In the genomic region with DNA sequence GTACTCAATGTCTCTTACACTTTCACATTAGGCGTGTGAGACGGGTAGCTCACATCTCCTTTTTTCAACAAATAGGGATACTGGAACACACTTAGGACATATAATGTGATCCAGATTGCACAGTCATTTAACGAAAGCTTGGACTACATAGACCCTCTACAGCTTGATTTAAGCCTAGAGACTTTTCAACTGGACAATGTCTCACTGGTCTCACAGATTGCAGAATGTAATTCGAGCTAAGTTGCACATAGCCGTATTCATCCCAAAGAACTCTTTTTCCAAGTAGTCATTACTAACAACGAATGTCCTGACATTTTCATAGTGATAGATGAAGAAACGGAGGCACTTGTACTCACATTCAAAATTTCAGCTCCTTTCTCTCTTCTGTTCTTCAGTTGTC, we compare ENCODE assay signal across 15 cellular contexts.
"Had no signal": no experiment of that assay in that cellular context is flagged by ENCODE, and none has a peak within 500 bp of the region (broad histone marks: within the 10 kb centered on the region; RNA-seq: fewer than 3 reads in every experiment).

No MANE protein-coding gene starts in this region.

- ATAC-seq: activated T-cell treated with anti-CD3 and anti-CD28 coated beads, Interleukin-2, amount 50 U/mL, for 72 hours had no signal

- H3K4me3 ChIP-seq: ascending aorta, colonic mucosa, hepatocyte, left ventricle myocardium inferior, ovary, tibial nerve had no signal

- H3K27me3 ChIP-seq: ascending aorta, colonic mucosa, hepatocyte, ovary, tibial nerve had no signal

- H3K36me3 ChIP-seq: ascending aorta, colonic mucosa, left ventricle myocardium inferior, ovary, tibial nerve had no signal

- H3K4me1 Mint-ChIP-seq: memory B cell had no signal

- H3K9me3 Mint-ChIP-seq: activated CD4-positive, alpha-beta memory T cell treated with anti-CD3 and anti-CD28 coated beads for 36 hours; activated T-cell treated with anti-CD3 and anti-CD28 coated beads, Interleukin-2, amount 50 U/mL, for 72 hours; memory B cell; T-helper 2 cell treated with Interferon-gamma antibody and Interleukin-4, amounts not matched to agents 5 μg/mL and 100 μg/mL, for 36 hours had no signal

- H3K4me3 Mint-ChIP-seq: activated CD4-positive, alpha-beta memory T cell treated with anti-CD3 and anti-CD28 coated beads for 36 hours; activated T-cell treated with anti-CD3 and anti-CD28 coated beads, Interleukin-2, amount 50 U/mL, for 72 hours; memory B cell; T-helper 2 cell treated with Interferon-gamma antibody and Interleukin-4, amounts not matched to agents 5 μg/mL and 100 μg/mL, for 36 hours had no signal

- H3K27me3 Mint-ChIP-seq: memory B cell had no signal

- H3K36me3 Mint-ChIP-seq: activated CD4-positive, alpha-beta memory T cell treated with anti-CD3 and anti-CD28 coated beads for 36 hours; memory B cell had no signal

- H3K27ac Mint-ChIP-seq: activated CD4-positive, alpha-beta memory T cell treated with anti-CD3 and anti-CD28 coated beads for 36 hours; activated T-cell treated with anti-CD3 and anti-CD28 coated beads, Interleukin-2, amount 50 U/mL, for 72 hours; memory B cell; T-helper 2 cell treated with Interferon-gamma antibody and Interleukin-4, amounts not matched to agents 5 μg/mL and 100 μg/mL, for 36 hours had no signal

- FAIRE-seq: endothelial cell of umbilical vein, kidney had no signal

- DNase-seq: activated CD4-positive, alpha-beta memory T cell treated with anti-CD3 and anti-CD28 coated beads for 36 hours; activated CD4-positive, alpha-beta T cell treated with anti-CD3 and anti-CD28 coated beads for 1 hour; activated CD8-positive, alpha-beta memory T cell treated with anti-CD3 and anti-CD28 coated beads, Interleukin-2, amount 50 U/mL, for 4 hours; activated T-cell treated with anti-CD3 and anti-CD28 coated beads, Interleukin-2, amount 50 U/mL, for 72 hours; colonic mucosa; kidney; left ventricle myocardium inferior; ovary; stimulated activated CD4-positive, alpha-beta T cell treated with anti-CD3 and anti-CD28 coated beads, Interleukin-15, amount 100 ng/mL, for 24 hours had no signal

- H3K27ac ChIP-seq: ascending aorta, colonic mucosa, hepatocyte, left ventricle myocardium inferior, ovary, tibial nerve had no signal
